21 cellular contexts compared by ENCODE assay signal in genomic region chr10:76338187-76338586, GRCh38.
DNase-seq lines count a peak whose midpoint lies in the region; ATAC-seq and TF ChIP-seq lines count a peak whose summit lies in the region.
"Had no signal": no experiment of that assay in that cellular context is flagged by ENCODE, and none has a peak within 500 bp of the region (broad histone marks: within the 10 kb centered on the region; RNA-seq: fewer than 3 reads in every experiment).

No MANE protein-coding gene starts in this region.

- H3K36me3 Mint-ChIP-seq in HFFc6 (ENCODE audit: low read depth) (no peaks in the 10 kb centered on the region), chondrocyte (ENCODE audit: low read depth) (no peaks in the 10 kb centered on the region)

- H3K4me1 ChIP-seq in BLaER1 = peaks cover 37% of the 10 kb centered on the region
- H3K4me1 ChIP-seq in smooth muscle cell (ENCODE audit: low read depth) = peaks cover 9% of the 10 kb centered on the region
- H3K4me1 ChIP-seq: SJCRH30 had no signal

- 99% methylated on average over 2 of the region's 2 CpGs for WGBS in smooth muscle cell (ENCODE audit: low lambda C conversion rate)

- H3K27ac Mint-ChIP-seq in HFFc6 (0 out of 2 replicates have a peak overlapping the region, but pooled peaks have one; percentile 71), chondrocyte (ENCODE audit: unreplicated experiment) (peak overlapping the region; percentile 53)
- H3K27ac Mint-ChIP-seq: B cell had no signal

- H4K20me1 ChIP-seq in BLaER1 (no peaks in the 10 kb centered on the region), smooth muscle cell (ENCODE audit: low read depth) (no peaks in the 10 kb centered on the region)

- no peaks in the 10 kb centered on the region for H3K27me3 ChIP-seq in BLaER1
- no peaks in the 10 kb centered on the region for H3K27me3 ChIP-seq in smooth muscle cell (ENCODE audit: low read depth)
- H3K27me3 ChIP-seq: MG63, SJCRH30 had no signal

- H3K4me3 ChIP-seq in BLaER1 (no peak overlapping the region), smooth muscle cell (no peak overlapping the region)
- H3K4me3 ChIP-seq: MG63, SJCRH30 had no signal

- H3K27ac ChIP-seq in BLaER1 (no peak overlapping the region), smooth muscle cell (ENCODE audit: low read depth) (peak overlapping the region; percentile 6)
- H3K27ac ChIP-seq: SJCRH30 had no signal

- no peak overlapping the region for H3K9ac ChIP-seq in BLaER1
- no peak overlapping the region for H3K9ac ChIP-seq in smooth muscle cell (ENCODE audit: low read depth)

- no peak for ATAC-seq in HG03378 (IDR thresholded peaks at IDR 0.05; ENCODE audit: unreplicated experiment)
- no peak for ATAC-seq in HG03095 (IDR thresholded peaks at IDR 0.05; ENCODE audit: unreplicated experiment)
- ATAC-seq: Right ventricle myocardium inferior had no signal

- no peak for DNase-seq in HFFc6
- DNase-seq in chondrocyte (ENCODE audit: low spot score) = no peak
- no peak for DNase-seq in smooth muscle cell (lab: John Stamatoyannopoulos, UW; ENCODE audit: unreplicated experiment)
- no peak for DNase-seq in GM03348 (ENCODE audit: low spot score)
- DNase-seq: Calu3, DND-41, H7, KBM-7, NCI-H1105 treated with DMSO at 0.1 percent for 48 hours, NCI-H146, NCI-H1930, NCI-H2107, NCI-H524 treated with DMSO at 0.1 percent for 48 hours, NCI-H774, SJCRH30 had no signal

- H3K36me3 ChIP-seq in BLaER1 = no peaks in the 10 kb centered on the region
- no peaks in the 10 kb centered on the region for H3K36me3 ChIP-seq in smooth muscle cell (ENCODE audit: low read depth)
- H3K36me3 ChIP-seq: MG63, SJCRH30 had no signal

- H3K27me3 Mint-ChIP-seq in HFFc6 (ENCODE audit: insufficient read depth) (no peaks in the 10 kb centered on the region), chondrocyte (ENCODE audit: low read depth) (no peaks in the 10 kb centered on the region)

- H3K79me2 ChIP-seq in smooth muscle cell (ENCODE audit: low read depth) = no peaks in the 10 kb centered on the region

- H3K4me1 Mint-ChIP-seq in HFFc6 (ENCODE audit: low read depth) = peaks cover 36% of the 10 kb centered on the region
- H3K4me1 Mint-ChIP-seq in chondrocyte (ENCODE audit: low read depth) = peaks cover 33% of the 10 kb centered on the region
- H3K4me1 Mint-ChIP-seq: B cell had no signal

- no peak for TF ChIP-seq CTCF in HFFc6 (IDR thresholded peaks at IDR 0.05)
- TF ChIP-seq CTCF in chondrocyte (IDR thresholded peaks at IDR 0.05) = no peak
- TF ChIP-seq CTCF in smooth muscle cell (IDR thresholded peaks at IDR 0.05; ENCODE audit: borderline replicate concordance, insufficient read depth, poor library complexity, severe bottlenecking) = no peak

- H3K4me2 ChIP-seq in BLaER1 = peak overlapping the region; percentile 40
- H3K4me2 ChIP-seq in smooth muscle cell = no peak overlapping the region

- H3K4me3 Mint-ChIP-seq in HFFc6 = peak overlapping the region; percentile 38; the same call in 1 of the 2 replicates
- no peak overlapping the region for H3K4me3 Mint-ChIP-seq in chondrocyte (ENCODE audit: unreplicated experiment)
- H3K4me3 Mint-ChIP-seq: B cell had no signal

- H3F3A ChIP-seq in smooth muscle cell (ENCODE audit: low read depth) = peaks cover 13% of the 10 kb centered on the region

- no peaks in the 10 kb centered on the region for H3K9me3 Mint-ChIP-seq in HFFc6
- H3K9me3 Mint-ChIP-seq in chondrocyte (ENCODE audit: low read depth) = peaks cover 9% of the 10 kb centered on the region

- H3K9me3 ChIP-seq in BLaER1 (no peaks in the 10 kb centered on the region), smooth muscle cell (replicated peaks; ENCODE audit: low read depth) (no peaks in the 10 kb centered on the region)
- H3K9me3 ChIP-seq: SJCRH30 had no signal

- no peak overlapping the region for H2AFZ ChIP-seq in smooth muscle cell (ENCODE audit: low read depth)
